ENCODE assay signal across 8 cellular contexts in genomic region chr9:129139993-129140396, GRCh38. TPM values are rescaled to one million over a fixed set of nuclear protein-coding genes. Genes with fewer than 3 reads are reported as not detected.
DNase-seq lines count a peak whose midpoint lies in the region; ATAC-seq and TF ChIP-seq lines count a peak whose summit lies in the region.

No MANE protein-coding gene starts in this region.

- peak overlapping the region; percentile 98 for H3K9ac ChIP-seq in IMR-90 (ENCODE audit: low read depth, low read length)

- H3K4me1 Mint-ChIP-seq in activated T-helper 17 cell treated with anti-CD3 and anti-CD28 coated beads, Interleukin-2, amount 50 U/mL, for 72 hours = peaks cover 13% of the 10 kb centered on the region
- peaks cover 14 to 39% of the 10 kb centered on the region in 2 donors for H3K4me1 Mint-ChIP-seq in natural killer cell

- H3K36me3 Mint-ChIP-seq in activated T-helper 17 cell treated with anti-CD3 and anti-CD28 coated beads, Interleukin-2, amount 50 U/mL, for 72 hours (ENCODE audit: low read depth) = peaks cover 50% of the 10 kb centered on the region
- no peaks in the 10 kb centered on the region for H3K36me3 Mint-ChIP-seq in natural killer cell

- peaks cover 22% of the 10 kb centered on the region for H3K36me3 ChIP-seq in IMR-90 (ENCODE audit: control insufficient read depth, insufficient read depth, low read length)

- dilution Hi-C loops in IMR-90 (cut with HindIII; ENCODE audit: low sequenced_read_pairs, unreplicated experiment) = no loop called here

- H2BK20ac ChIP-seq in IMR-90 (ENCODE audit: low read depth, low read length) = peak overlapping the region; percentile 74

- peak overlapping the region; percentile 99 for H2BK5ac ChIP-seq in IMR-90 (ENCODE audit: low read depth, low read length, poor library complexity, severe bottlenecking)

- peak overlapping the region; percentile 97 for H2AK5ac ChIP-seq in IMR-90 (ENCODE audit: low read depth, low read length)

- WGBS in IMR-90 (ENCODE audit: extremely low coverage in 2 of 2, insufficient read length in 1 of 2), 2 experiments = 0% methylated on average over 1 of the region's 11 CpGs; no CpG with 5 or more reads in 1 of the 2 experiments

- H3K4me1 ChIP-seq in IMR-90 (ENCODE audit: control insufficient read depth, insufficient read depth, low read length) = peaks cover 49% of the 10 kb centered on the region

- H3K9me3 Mint-ChIP-seq in activated T-helper 17 cell treated with anti-CD3 and anti-CD28 coated beads, Interleukin-2, amount 50 U/mL, for 72 hours = no peaks in the 10 kb centered on the region
- no peaks in the 10 kb centered on the region for H3K9me3 Mint-ChIP-seq in natural killer cell

- H3K9me1 ChIP-seq in IMR-90 (ENCODE audit: insufficient read depth, low read length) = peaks cover 8% of the 10 kb centered on the region

- in situ Hi-C loops in IMR-90 (cut with MboI; ENCODE audit: low sequenced_read_pairs) = no loop called here

- peak overlapping the region; percentile 99 for H3K23ac ChIP-seq in IMR-90 (ENCODE audit: low read depth, low read length)

- H4K91ac ChIP-seq in IMR-90 (ENCODE audit: insufficient read depth, low read depth, low read length) = peak overlapping the region; percentile 100

- H3K18ac ChIP-seq in IMR-90 (ENCODE audit: low read depth, low read length) = peak overlapping the region; percentile 92

- peak overlapping the region; percentile 100 for H3K14ac ChIP-seq in IMR-90 (replicated peaks; ENCODE audit: low read depth, low read length)

- peak overlapping the region; percentile 99 for H2BK120ac ChIP-seq in IMR-90 (ENCODE audit: low read depth, low read length)

- intact Hi-C loops in IMR-90 (cut with micrococcal nuclease) = loop anchor here (1.0 to 5.0 kb wide), 6 partner anchors 195 to 642 kb away; no protein-coding TSS in a partner anchor
- intact Hi-C loops in natural killer cell (cut with micrococcal nuclease) = loop anchor here (1.0 to 5.0 kb wide), 3 partner anchors 37 to 486 kb away; partner anchors contain the start of genes IER5L and NTMT1

- H2AK9ac ChIP-seq in IMR-90 (replicated peaks; ENCODE audit: low read depth, low read length, poor library complexity) = peak overlapping the region; percentile 100

- no peaks in the 10 kb centered on the region; the same call in 1 of the 2 replicates for H4K20me1 ChIP-seq in IMR-90 (ENCODE audit: insufficient read depth, low read length)

- H4K5ac ChIP-seq in IMR-90 (ENCODE audit: low read depth, low read length) = peak overlapping the region; percentile 97

- no peaks in the 10 kb centered on the region for H3K27me3 ChIP-seq in IMR-90 (ENCODE audit: control insufficient read depth, insufficient read depth, low read length)

- peaks cover 5 to 36% of the 10 kb centered on the region in 2 experiments; a peak in 3 of 4 replicates for H3K79me1 ChIP-seq in IMR-90 (ENCODE audit: low read depth in 1 of 2, low read length in 2 of 2)

- DNase-seq in COR-L47 (lab: John Stamatoyannopoulos, UW) (peak; percentile 72), IMR-90 (peak; percentile 100), RKO (ENCODE audit: low spot score) (peak; percentile 100), fibroblast of peridontal ligament (ENCODE audit: extremely low read depth) (peak; percentile 100), natural killer cell (peak; percentile 67)
- peak; percentile 82 for DNase-seq in stimulated activated naive CD4-positive, alpha-beta T cell treated with Interleukin-2 at 50 U/mL for 16 hours (lab: John Stamatoyannopoulos, UW)

- H3K4me2 ChIP-seq in IMR-90 (ENCODE audit: low read depth, low read length) = peak overlapping the region; percentile 69

- H3K4me3 ChIP-seq in IMR-90 (ENCODE audit: insufficient read depth, low read depth, low read length) = peak overlapping the region; percentile 28

- no peaks in the 10 kb centered on the region for H3K27me3 Mint-ChIP-seq in activated T-helper 17 cell treated with anti-CD3 and anti-CD28 coated beads, Interleukin-2, amount 50 U/mL, for 72 hours
- no peaks in the 10 kb centered on the region for H3K27me3 Mint-ChIP-seq in natural killer cell (ENCODE audit: low read depth in 2 of 2)

- peak overlapping the region; percentile 47 for H2AFZ ChIP-seq in IMR-90 (replicated peaks; ENCODE audit: low read length, poor library complexity)

- peak; percentile 32 for TF ChIP-seq RAD21 in IMR-90 (IDR thresholded peaks at IDR 0.05; ENCODE audit: low read length)

- peak overlapping the region; percentile 99 for H3K4ac ChIP-seq in IMR-90 (ENCODE audit: low read depth, low read length)

- H3K56ac ChIP-seq in IMR-90 (ENCODE audit: extremely low read depth, insufficient read depth, low read length) = peak overlapping the region; percentile 100

- TF ChIP-seq POLR2A in IMR-90 (IDR thresholded peaks at IDR 0.05; ENCODE audit: low read depth, low read length) = peak; percentile 86

- CTCF ChIA-PET in IMR-90 (lab: Yijun Ruan, JAX) = interaction anchor here (1.2 to 3.1 kb wide), 3 partner anchors 8 to 468 kb away, joined by 7 to 21 read pairs (median 7); no protein-coding TSS in a partner anchor

- peak overlapping the region; percentile 81 for H3K4me3 Mint-ChIP-seq in activated T-helper 17 cell treated with anti-CD3 and anti-CD28 coated beads, Interleukin-2, amount 50 U/mL, for 72 hours
- peak overlapping the region; percentile 92 for H3K4me3 Mint-ChIP-seq in natural killer cell

- BruUV-seq in IMR-90 (replicated peaks; lab: Mats Ljungman, UMichigan) = no TSS peak

- POLR2A ChIA-PET in IMR-90 (lab: Charles Lee; ENCODE audit: unreplicated experiment) = interaction anchor here (0.5 to 2.6 kb wide), 12 partner anchors 8 to 484 kb away, joined by 3 to 17 read pairs (median 4); partner anchors contain the start of gene IER5L

- peak overlapping the region; percentile 93; the same call in 1 of the 3 replicates for H2BK15ac ChIP-seq in IMR-90 (ENCODE audit: low read depth, low read length)

- peak overlapping the region; percentile 85 for H3K27ac Mint-ChIP-seq in activated T-helper 17 cell treated with anti-CD3 and anti-CD28 coated beads, Interleukin-2, amount 50 U/mL, for 72 hours
- H3K27ac Mint-ChIP-seq in natural killer cell = peak overlapping the region; percentile 91 to 93

- H3K27ac ChIP-seq in IMR-90 (ENCODE audit: insufficient read depth, low read length) = peak overlapping the region; percentile 98

- TF ChIP-seq CTCF in IMR-90 (conservative IDR thresholded peaks at IDR 0.05; ENCODE audit: low read depth, low read length) (no peak), natural killer cell (IDR thresholded peaks at IDR 0.05) (no peak)

- H4K8ac ChIP-seq in IMR-90 (ENCODE audit: low read depth in 2 of 2, low read length in 2 of 2) = peak overlapping the region; percentile 99

- no peaks in the 10 kb centered on the region for H3K9me3 ChIP-seq in IMR-90 (ENCODE audit: control insufficient read depth, insufficient read depth, low read length)

- ATAC-seq in GM21526 (IDR thresholded peaks at IDR 0.05; ENCODE audit: low FRiP score, unreplicated experiment) = peak; percentile 48
- peak; percentile 64 for ATAC-seq in IMR-90 (ENCODE audit: low read depth)
- peak; percentile 95 for ATAC-seq in activated T-helper 17 cell treated with anti-CD3 and anti-CD28 coated beads, Interleukin-2, amount 50 U/mL, for 72 hours (replicated peaks)
- ATAC-seq in natural killer cell = peak; percentile 84 to 86 (median 84)

TF ChIP-seq in IMR-90, 13 proteins besides CTCF, POLR2A, EP300 and RAD21 (continues in another document):
- TF ChIP-seq MAZ (IDR thresholded peaks at IDR 0.05; ENCODE audit: borderline replicate concordance, low read depth, low read length) = peak; percentile 99
- TF ChIP-seq, protein P1, sequence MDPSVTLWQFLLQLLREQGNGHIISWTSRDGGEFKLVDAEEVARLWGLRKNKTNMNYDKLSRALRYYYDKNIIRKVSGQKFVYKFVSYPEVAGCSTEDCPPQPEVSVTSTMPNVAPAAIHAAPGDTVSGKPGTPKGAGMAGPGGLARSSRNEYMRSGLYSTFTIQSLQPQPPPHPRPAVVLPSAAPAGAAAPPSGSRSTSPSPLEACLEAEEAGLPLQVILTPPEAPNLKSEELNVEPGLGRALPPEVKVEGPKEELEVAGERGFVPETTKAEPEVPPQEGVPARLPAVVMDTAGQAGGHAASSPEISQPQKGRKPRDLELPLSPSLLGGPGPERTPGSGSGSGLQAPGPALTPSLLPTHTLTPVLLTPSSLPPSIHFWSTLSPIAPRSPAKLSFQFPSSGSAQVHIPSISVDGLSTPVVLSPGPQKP (IDR thresholded peaks at IDR 0.05; ENCODE audit: borderline replicate concordance, low read depth, low read length) = no peak

RNA-seq across cellular contexts. Expression of gene PTPA, which starts 28.8 kb away (rescaled TPM):
- 93.6 and 124 TPM in 2 replicates for total RNA-seq in IMR-90 (2012; rRNA removed)
- polyA plus RNA-seq in IMR-90 (2012; rRNA removed) = 141 and 149 TPM in 2 replicates
- 88.4 and 129 TPM in 2 replicates for polyA plus RNA-seq in IMR-90 (2012; cell fraction: cytosol; rRNA removed)
- polyA plus RNA-seq in IMR-90 (2012; cell fraction: nucleus; rRNA removed; ENCODE audit: low replicate concordance) = 78.9 and 134 TPM in 2 replicates
- 100 to 1,000 TPM in 1 of 2 donors, 10 to 100 TPM in 1; 77.9 to 131 TPM for total RNA-seq in activated T-helper 17 cell treated with anti-CD3 and anti-CD28 coated beads, Interleukin-2, amount 50 U/mL, for 72 hours
- 10 to 100 TPM; 63.2 to 69.4 (median 64.9) TPM for total RNA-seq in natural killer cell

RNA-seq across cellular contexts. Expression of gene CRAT, which starts 29.4 kb away (rescaled TPM):
- total RNA-seq in IMR-90 (2012; rRNA removed) (18.8 and 19.7 TPM in 2 replicates), natural killer cell (10 to 100 TPM; 13.5 to 13.8 (median 13.8) TPM)
- polyA plus RNA-seq in IMR-90 (2012; rRNA removed) = 41.6 and 44.2 TPM in 2 replicates
- 27.4 and 55.2 TPM in 2 replicates for polyA plus RNA-seq in IMR-90 (2012; cell fraction: cytosol; rRNA removed)
- 55.4 and 116 TPM in 2 replicates for polyA plus RNA-seq in IMR-90 (2012; cell fraction: nucleus; rRNA removed; ENCODE audit: low replicate concordance)
- 10 to 100 TPM; 19.8 to 21.8 TPM for total RNA-seq in activated T-helper 17 cell treated with anti-CD3 and anti-CD28 coated beads, Interleukin-2, amount 50 U/mL, for 72 hours

RNA-seq across cellular contexts. Expression of gene IER5L, which starts 38.1 kb away (rescaled TPM):
- total RNA-seq in IMR-90 (2012; rRNA removed) (12.5 and 14.4 TPM in 2 replicates), natural killer cell (1 to 10 TPM; 1.4 to 3.9 (median 2.8) TPM)
- polyA plus RNA-seq in IMR-90 (2012; rRNA removed) = 13.4 and 21.0 TPM in 2 replicates
- polyA plus RNA-seq in IMR-90 (2012; cell fraction: cytosol; rRNA removed) = 12.4 and 35.8 TPM in 2 replicates
- polyA plus RNA-seq in IMR-90 (2012; cell fraction: nucleus; rRNA removed; ENCODE audit: low replicate concordance) = 13.1 and 28.4 TPM in 2 replicates
- total RNA-seq in activated T-helper 17 cell treated with anti-CD3 and anti-CD28 coated beads, Interleukin-2, amount 50 U/mL, for 72 hours = 1 to 10 TPM in 1 of 2 donors, under 1 TPM in 1; 0.67 to 2.2 TPM

RNA-seq across cellular contexts. Expression of gene DOLPP1, which starts 59.1 kb away (rescaled TPM):
- total RNA-seq in IMR-90 (2012; rRNA removed) (6.7 and 7.0 TPM in 2 replicates), natural killer cell (10 to 100 TPM in 1 of 3 donors, 1 to 10 TPM in 2; 7.5 to 11.6 (median 7.8) TPM)
- 16.5 and 17.1 TPM in 2 replicates for polyA plus RNA-seq in IMR-90 (2012; rRNA removed)
- polyA plus RNA-seq in IMR-90 (2012; cell fraction: cytosol; rRNA removed) = 15.2 and 19.2 TPM in 2 replicates
- polyA plus RNA-seq in IMR-90 (2012; cell fraction: nucleus; rRNA removed; ENCODE audit: low replicate concordance) = 8.7 and 13.8 TPM in 2 replicates
- total RNA-seq in activated T-helper 17 cell treated with anti-CD3 and anti-CD28 coated beads, Interleukin-2, amount 50 U/mL, for 72 hours = 10 to 100 TPM; 12.3 to 20.8 TPM

Comparison
In these comparisons a context has a peak if more than half of its experiments do, and no peak if none do; other contexts are left out.
1. Peak in every context shown above with its lines: DNase-seq, ATAC-seq, H3K4me3 ChIP-seq and H3K27ac ChIP-seq.